1 cellular context compared by ENCODE assay signal in the genomic region with DNA sequence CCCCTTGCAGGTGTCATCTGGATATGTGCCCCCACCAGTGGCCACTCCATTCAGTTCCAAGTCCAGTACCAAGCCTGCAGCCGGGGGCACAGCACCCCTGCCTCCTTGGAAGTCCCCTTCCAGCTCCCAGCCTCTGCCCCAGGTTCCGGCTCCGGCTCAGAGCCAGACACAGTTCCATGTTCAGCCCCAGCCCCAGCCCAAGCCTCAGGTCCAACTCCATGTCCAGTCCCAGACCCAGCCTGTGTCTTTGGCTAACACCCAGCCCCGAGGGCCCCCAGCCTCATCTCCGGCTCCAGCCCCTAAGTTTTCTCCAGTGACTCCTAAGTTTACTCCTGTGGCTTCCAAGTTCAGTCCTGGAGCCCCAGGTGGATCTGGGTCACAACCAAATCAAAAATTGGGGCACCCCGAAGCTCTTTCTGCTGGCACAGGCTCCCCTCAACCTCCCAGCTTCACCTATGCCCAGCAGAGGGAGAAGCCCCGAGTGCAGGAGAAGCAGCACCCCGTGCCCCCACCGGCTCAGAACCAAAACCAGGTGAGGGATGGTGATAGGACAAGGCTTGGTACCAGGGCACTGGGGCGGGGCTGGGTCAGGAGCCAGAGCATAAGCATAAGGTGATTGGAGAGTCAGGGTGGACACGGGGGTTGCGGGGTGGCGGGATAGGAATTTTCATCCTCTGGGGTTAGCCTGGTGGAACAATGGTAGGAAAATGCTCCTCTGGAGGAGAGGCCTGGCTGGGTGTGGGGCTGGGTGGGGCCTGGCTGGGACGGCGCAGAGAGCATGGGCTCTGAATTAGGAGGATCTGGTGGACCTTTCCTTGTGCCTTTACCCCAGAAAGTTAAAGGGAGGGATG.
TF ChIP-seq lines count a peak whose summit lies in the region.

No MANE protein-coding gene starts in this region.

TF ChIP-seq in liver, 16 proteins besides CTCF, POLR2A, EP300 and RAD21 (continued from another document):
- TF ChIP-seq, protein P1, sequence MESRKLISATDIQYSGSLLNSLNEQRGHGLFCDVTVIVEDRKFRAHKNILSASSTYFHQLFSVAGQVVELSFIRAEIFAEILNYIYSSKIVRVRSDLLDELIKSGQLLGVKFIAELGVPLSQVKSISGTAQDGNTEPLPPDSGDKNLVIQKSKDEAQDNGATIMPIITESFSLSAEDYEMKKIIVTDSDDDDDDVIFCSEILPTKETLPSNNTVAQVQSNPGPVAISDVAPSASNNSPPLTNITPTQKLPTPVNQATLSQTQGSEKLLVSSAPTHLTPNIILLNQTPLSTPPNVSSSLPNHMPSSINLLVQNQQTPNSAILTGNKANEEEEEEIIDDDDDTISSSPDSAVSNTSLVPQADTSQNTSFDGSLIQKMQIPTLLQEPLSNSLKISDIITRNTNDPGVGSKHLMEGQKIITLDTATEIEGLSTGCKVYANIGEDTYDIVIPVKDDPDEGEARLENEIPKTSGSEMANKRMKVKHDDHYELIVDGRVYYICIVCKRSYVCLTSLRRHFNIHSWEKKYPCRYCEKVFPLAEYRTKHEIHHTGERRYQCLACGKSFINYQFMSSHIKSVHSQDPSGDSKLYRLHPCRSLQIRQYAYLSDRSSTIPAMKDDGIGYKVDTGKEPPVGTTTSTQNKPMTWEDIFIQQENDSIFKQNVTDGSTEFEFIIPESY (IDR thresholded peaks at IDR 0.05), result no peak
